ENCODE assay signal across 9 cellular contexts in genomic region chr14:27528328-27528727, GRCh38.
DNase-seq lines count a peak whose midpoint lies in the region; ATAC-seq and TF ChIP-seq lines count a peak whose summit lies in the region.
"Had no signal": no experiment of that assay in that cellular context is flagged by ENCODE, and none has a peak within 500 bp of the region (broad histone marks: within the 10 kb centered on the region; RNA-seq: fewer than 3 reads in every experiment).

No MANE protein-coding gene starts in this region.

- CTCF ChIA-PET in activated naive CD4-positive, alpha-beta T cell treated with anti-CD3 and anti-CD28 coated beads for 36 hours (lab: Charles Lee): no interaction called here

- no peaks in the 10 kb centered on the region for H3K4me1 Mint-ChIP-seq in chondrocyte (ENCODE audit: low read depth)
- no peaks in the 10 kb centered on the region for H3K4me1 Mint-ChIP-seq in natural killer cell treated with Interleukin-12 subunit alpha and Interleukin-12 subunit beta and Interleukin-15 and Interleukin-18, amount 100 ng/mL, for 72 hours (ENCODE audit: low read depth in 2 of 2)
- H3K4me1 Mint-ChIP-seq in activated naive CD4-positive, alpha-beta T cell treated with anti-CD3 and anti-CD28 coated beads for 36 hours (ENCODE audit: low read depth): no peaks in the 10 kb centered on the region
- no peaks in the 10 kb centered on the region for H3K4me1 Mint-ChIP-seq in stimulated activated naive CD8-positive, alpha-beta T cell treated with anti-CD3 and anti-CD28 coated beads, Interleukin-15, amount 100 ng/mL, for 72 hours
- H3K4me1 Mint-ChIP-seq: activated T-helper 17 cell treated with anti-CD3 and anti-CD28 coated beads, Interleukin-2, amount 50 U/mL, for 72 hours had no signal

- no peaks in the 10 kb centered on the region for H3K27me3 Mint-ChIP-seq in chondrocyte (ENCODE audit: low read depth)
- no peaks in the 10 kb centered on the region for H3K27me3 Mint-ChIP-seq in natural killer cell treated with Interleukin-12 subunit alpha and Interleukin-12 subunit beta and Interleukin-15 and Interleukin-18, amount 100 ng/mL, for 72 hours
- H3K27me3 Mint-ChIP-seq in activated naive CD4-positive, alpha-beta T cell treated with anti-CD3 and anti-CD28 coated beads for 36 hours (ENCODE audit: low read depth): no peaks in the 10 kb centered on the region
- no peaks in the 10 kb centered on the region for H3K27me3 Mint-ChIP-seq in stimulated activated naive CD8-positive, alpha-beta T cell treated with anti-CD3 and anti-CD28 coated beads, Interleukin-15, amount 100 ng/mL, for 72 hours
- H3K27me3 Mint-ChIP-seq: activated T-helper 17 cell treated with anti-CD3 and anti-CD28 coated beads, Interleukin-2, amount 50 U/mL, for 72 hours had no signal

- TF ChIP-seq CTCF in chondrocyte (IDR thresholded peaks at IDR 0.05): peak; percentile 75

- H3K9me3 Mint-ChIP-seq in chondrocyte (ENCODE audit: low read depth): peaks cover 16% of the 10 kb centered on the region
- peaks cover 8% of the 10 kb centered on the region for H3K9me3 Mint-ChIP-seq in natural killer cell treated with Interleukin-12 subunit alpha and Interleukin-12 subunit beta and Interleukin-15 and Interleukin-18, amount 100 ng/mL, for 72 hours
- peaks cover 16% of the 10 kb centered on the region for H3K9me3 Mint-ChIP-seq in activated naive CD4-positive, alpha-beta T cell treated with anti-CD3 and anti-CD28 coated beads for 36 hours
- peaks cover 10 to 18% of the 10 kb centered on the region in 2 donors for H3K9me3 Mint-ChIP-seq in stimulated activated naive CD8-positive, alpha-beta T cell treated with anti-CD3 and anti-CD28 coated beads, Interleukin-15, amount 100 ng/mL, for 72 hours

- no peak overlapping the region for H3K4me3 Mint-ChIP-seq in chondrocyte (ENCODE audit: unreplicated experiment)
- H3K4me3 Mint-ChIP-seq in natural killer cell treated with Interleukin-12 subunit alpha and Interleukin-12 subunit beta and Interleukin-15 and Interleukin-18, amount 100 ng/mL, for 72 hours: no peak overlapping the region
- no peak overlapping the region for H3K4me3 Mint-ChIP-seq in activated naive CD4-positive, alpha-beta T cell treated with anti-CD3 and anti-CD28 coated beads for 36 hours
- no peak overlapping the region for H3K4me3 Mint-ChIP-seq in stimulated activated naive CD8-positive, alpha-beta T cell treated with anti-CD3 and anti-CD28 coated beads, Interleukin-15, amount 100 ng/mL, for 72 hours
- H3K4me3 Mint-ChIP-seq: activated T-helper 17 cell treated with anti-CD3 and anti-CD28 coated beads, Interleukin-2, amount 50 U/mL, for 72 hours had no signal

- no peak overlapping the region for H3K27ac Mint-ChIP-seq in chondrocyte (ENCODE audit: unreplicated experiment)
- H3K27ac Mint-ChIP-seq in natural killer cell treated with Interleukin-12 subunit alpha and Interleukin-12 subunit beta and Interleukin-15 and Interleukin-18, amount 100 ng/mL, for 72 hours: no peak overlapping the region
- H3K27ac Mint-ChIP-seq in activated naive CD4-positive, alpha-beta T cell treated with anti-CD3 and anti-CD28 coated beads for 36 hours: no peak overlapping the region
- no peak overlapping the region for H3K27ac Mint-ChIP-seq in stimulated activated naive CD8-positive, alpha-beta T cell treated with anti-CD3 and anti-CD28 coated beads, Interleukin-15, amount 100 ng/mL, for 72 hours
- H3K27ac Mint-ChIP-seq: activated T-helper 17 cell treated with anti-CD3 and anti-CD28 coated beads, Interleukin-2, amount 50 U/mL, for 72 hours had no signal

- DNase-seq in HT1080 (ENCODE audit: low read depth) (peak; percentile 54), NCI-H524 treated with DMSO at 0.1 percent for 48 hours (lab: John Stamatoyannopoulos, UW) (peak; percentile 68), chondrocyte (ENCODE audit: low spot score) (no peak), sciatic nerve (ENCODE audit: low spot score) (no peak), posterior vena cava (ENCODE audit: low spot score) (no peak)
- DNase-seq in natural killer cell treated with Interleukin-12 subunit alpha and Interleukin-12 subunit beta and Interleukin-15 and Interleukin-18, amount 100 ng/mL, for 72 hours (ENCODE audit: low spot score): no peak
- DNase-seq in activated naive CD4-positive, alpha-beta T cell treated with anti-CD3 and anti-CD28 coated beads for 36 hours: no peak
- DNase-seq in stimulated activated naive CD8-positive, alpha-beta T cell treated with anti-CD3 and anti-CD28 coated beads, Interleukin-15, amount 100 ng/mL, for 72 hours: no peak

- intact Hi-C loops in sciatic nerve (cut with DNase I) (no loop called here), posterior vena cava (cut with DNase I) (no loop called here)
- intact Hi-C loops in activated naive CD4-positive, alpha-beta T cell treated with anti-CD3 and anti-CD28 coated beads for 36 hours (cut with micrococcal nuclease): no loop called here

- ATAC-seq in sciatic nerve: peak; percentile 72
- no peak for ATAC-seq in natural killer cell treated with Interleukin-12 subunit alpha and Interleukin-12 subunit beta and Interleukin-15 and Interleukin-18, amount 100 ng/mL, for 72 hours
- ATAC-seq in stimulated activated naive CD8-positive, alpha-beta T cell treated with anti-CD3 and anti-CD28 coated beads, Interleukin-15, amount 100 ng/mL, for 72 hours: no peak
- ATAC-seq: activated T-helper 17 cell treated with anti-CD3 and anti-CD28 coated beads, Interleukin-2, amount 50 U/mL, for 72 hours had no signal

- no peaks in the 10 kb centered on the region for H3K36me3 Mint-ChIP-seq in chondrocyte (ENCODE audit: low read depth)
- H3K36me3 Mint-ChIP-seq in natural killer cell treated with Interleukin-12 subunit alpha and Interleukin-12 subunit beta and Interleukin-15 and Interleukin-18, amount 100 ng/mL, for 72 hours: no peaks in the 10 kb centered on the region
- H3K36me3 Mint-ChIP-seq in activated naive CD4-positive, alpha-beta T cell treated with anti-CD3 and anti-CD28 coated beads for 36 hours (ENCODE audit: low read depth): no peaks in the 10 kb centered on the region

Comparison
In these comparisons a context has a peak if more than half of its experiments do, and no peak if none do; other contexts are left out.
1. DNase-seq: peak in HT1080 (single experiment) and NCI-H524 treated with DMSO at 0.1 percent for 48 hours (single experiment); none in chondrocyte (single experiment), sciatic nerve (single experiment), natural killer cell treated with Interleukin-12 subunit alpha and Interleukin-12 subunit beta and Interleukin-15 and Interleukin-18, amount 100 ng/mL, for 72 hours (single experiment), posterior vena cava (single experiment), activated naive CD4-positive, alpha-beta T cell treated with anti-CD3 and anti-CD28 coated beads for 36 hours (single experiment) and stimulated activated naive CD8-positive, alpha-beta T cell treated with anti-CD3 and anti-CD28 coated beads, Interleukin-15, amount 100 ng/mL, for 72 hours (0 of 2).